ENCODE assay signal across 1 cellular context in the genomic region with DNA sequence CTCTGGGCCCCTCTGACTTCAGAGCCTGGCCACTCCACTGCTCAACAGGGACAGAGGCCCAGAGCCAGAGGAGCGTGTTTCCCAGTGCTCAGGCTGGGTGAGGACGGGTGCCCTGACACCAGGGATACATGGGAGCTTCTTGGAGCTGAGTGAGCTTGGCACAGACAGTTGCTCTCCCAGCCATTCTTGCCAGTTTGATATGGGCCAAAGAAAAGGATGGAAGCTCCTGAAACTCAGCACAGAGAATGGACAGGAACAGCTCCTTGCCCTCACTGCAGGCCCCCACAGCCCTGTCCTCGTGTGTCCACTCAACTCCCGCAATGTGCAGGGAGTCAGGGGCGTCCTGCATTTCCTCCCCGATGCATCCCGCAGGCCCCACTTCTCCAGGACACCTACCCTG.
TF ChIP-seq lines count a peak whose summit lies in the region.

No MANE protein-coding gene starts in this region.

TF ChIP-seq in WTC11, 78 proteins besides CTCF, POLR2A, EP300 and RAD21 (continued from another document):
- TF ChIP-seq PREB (CRISPR knock-in tag; IDR thresholded peaks at IDR 0.05; ENCODE audit: borderline replicate concordance) (no peak), FOXK1 (CRISPR knock-in tag; IDR thresholded peaks at IDR 0.05) (no peak), NR3C1 (CRISPR knock-in tag; conservative IDR thresholded peaks at IDR 0.05; ENCODE audit: low read depth) (no peak), ARID4B (CRISPR knock-in tag; IDR thresholded peaks at IDR 0.05; ENCODE audit: borderline replicate concordance) (no peak), ESRRA (CRISPR knock-in tag; IDR thresholded peaks at IDR 0.05; ENCODE audit: borderline replicate concordance) (no peak), ZNF317 (CRISPR knock-in tag; IDR thresholded peaks at IDR 0.05; ENCODE audit: borderline replicate concordance, low read depth) (no peak), TP53 (CRISPR knock-in tag; IDR thresholded peaks at IDR 0.05) (no peak), CREM (CRISPR knock-in tag; IDR thresholded peaks at IDR 0.05) (no peak), PRRX2 (CRISPR knock-in tag; IDR thresholded peaks at IDR 0.05) (no peak), ZNF396 (CRISPR knock-in tag; IDR thresholded peaks at IDR 0.05; ENCODE audit: borderline replicate concordance) (no peak)
- TF ChIP-seq, protein P1, sequence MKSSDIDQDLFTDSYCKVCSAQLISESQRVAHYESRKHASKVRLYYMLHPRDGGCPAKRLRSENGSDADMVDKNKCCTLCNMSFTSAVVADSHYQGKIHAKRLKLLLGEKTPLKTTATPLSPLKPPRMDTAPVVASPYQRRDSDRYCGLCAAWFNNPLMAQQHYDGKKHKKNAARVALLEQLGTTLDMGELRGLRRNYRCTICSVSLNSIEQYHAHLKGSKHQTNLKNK (CRISPR knock-in tag; IDR thresholded peaks at IDR 0.05) = no peak
- TF ChIP-seq, protein P2, sequence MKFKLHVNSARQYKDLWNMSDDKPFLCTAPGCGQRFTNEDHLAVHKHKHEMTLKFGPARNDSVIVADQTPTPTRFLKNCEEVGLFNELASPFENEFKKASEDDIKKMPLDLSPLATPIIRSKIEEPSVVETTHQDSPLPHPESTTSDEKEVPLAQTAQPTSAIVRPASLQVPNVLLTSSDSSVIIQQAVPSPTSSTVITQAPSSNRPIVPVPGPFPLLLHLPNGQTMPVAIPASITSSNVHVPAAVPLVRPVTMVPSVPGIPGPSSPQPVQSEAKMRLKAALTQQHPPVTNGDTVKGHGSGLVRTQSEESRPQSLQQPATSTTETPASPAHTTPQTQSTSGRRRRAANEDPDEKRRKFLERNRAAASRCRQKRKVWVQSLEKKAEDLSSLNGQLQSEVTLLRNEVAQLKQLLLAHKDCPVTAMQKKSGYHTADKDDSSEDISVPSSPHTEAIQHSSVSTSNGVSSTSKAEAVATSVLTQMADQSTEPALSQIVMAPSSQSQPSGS (CRISPR knock-in tag; IDR thresholded peaks at IDR 0.05; ENCODE audit: borderline replicate concordance, low read depth) = no peak
- TF ChIP-seq, protein P3, sequence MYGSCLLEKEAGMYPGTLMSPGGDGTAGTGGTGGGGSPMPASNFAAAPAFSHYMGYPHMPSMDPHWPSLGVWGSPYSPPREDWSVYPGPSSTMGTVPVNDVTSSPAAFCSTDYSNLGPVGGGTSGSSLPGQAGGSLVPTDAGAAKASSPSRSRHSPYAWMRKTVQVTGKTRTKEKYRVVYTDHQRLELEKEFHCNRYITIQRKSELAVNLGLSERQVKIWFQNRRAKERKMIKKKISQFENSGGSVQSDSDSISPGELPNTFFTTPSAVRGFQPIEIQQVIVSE (CRISPR knock-in tag; IDR thresholded peaks at IDR 0.05; ENCODE audit: borderline replicate concordance) = no peak
